8 cellular contexts compared by ENCODE assay signal in the genomic region with DNA sequence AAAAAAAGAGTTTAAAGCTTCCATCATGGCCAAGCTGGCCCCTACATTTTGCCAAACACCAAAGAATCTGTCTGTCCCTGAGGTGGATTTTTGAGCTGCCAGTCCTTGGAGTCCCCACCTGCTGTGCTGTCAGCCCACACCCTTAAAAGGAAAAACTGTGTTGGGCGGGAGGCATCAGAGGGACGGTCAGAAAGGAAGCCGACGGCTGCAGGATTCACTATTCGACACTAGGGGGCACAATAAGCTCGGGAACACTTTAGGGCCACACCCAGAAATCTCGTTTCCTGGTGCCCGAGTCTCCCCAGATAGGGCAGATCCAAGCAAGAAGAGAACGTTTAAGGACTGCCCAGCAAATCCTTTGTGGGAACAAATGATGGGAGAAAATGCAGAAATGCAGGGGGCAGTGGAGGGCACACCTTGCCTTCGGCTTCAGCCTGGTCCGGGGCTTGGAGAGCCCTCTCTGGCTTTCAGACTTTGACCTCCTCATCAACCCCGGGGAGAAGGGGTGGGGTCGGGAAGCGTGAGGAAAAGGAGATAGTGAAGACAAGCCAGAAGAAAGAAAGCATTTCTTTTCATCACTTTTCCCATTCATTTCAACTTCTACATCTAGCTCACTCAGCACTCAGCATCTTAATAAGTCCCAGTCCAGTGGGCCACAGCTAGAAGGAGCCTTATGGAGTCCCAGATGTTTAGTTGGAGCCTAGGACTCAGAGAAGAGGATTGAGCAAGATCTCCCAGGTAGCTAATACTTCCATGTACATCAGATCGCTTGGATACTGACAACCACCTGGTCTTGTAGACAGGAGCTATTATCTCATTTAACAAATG. TPM values are rescaled to one million over a fixed set of nuclear protein-coding genes. Genes with fewer than 3 reads are reported as not detected.
DNase-seq lines count a peak whose midpoint lies in the region; ATAC-seq and TF ChIP-seq lines count a peak whose summit lies in the region.

No MANE protein-coding gene starts in this region.

- peak; percentile 64 for ATAC-seq in GM19043 (IDR thresholded peaks at IDR 0.05; ENCODE audit: low read depth, unreplicated experiment)
- peak; percentile 55 for ATAC-seq in HG03521 (IDR thresholded peaks at IDR 0.05; ENCODE audit: unreplicated experiment)

- TF ChIP-seq RAD21 in liver (IDR thresholded peaks at IDR 0.05): peak; percentile 97 to 98

- DNase-seq in AG09319 (ENCODE audit: extremely low read depth, low read depth) (peak; percentile 81), NCI-H69 (lab: John Stamatoyannopoulos, UW) (peak; percentile 89), dermis blood vessel endothelial cell (peak; percentile 96)
- peak; percentile 72 for DNase-seq in activated CD4-positive, alpha-beta T cell treated with anti-CD3 and anti-CD28 coated beads, Interleukin-2, amount 50 U/mL, for 1 hour
- DNase-seq in stimulated activated CD4-positive, alpha-beta T cell treated with anti-CD3 and anti-CD28 coated beads, Interleukin-4, amount 100 ng/mL, for 1 hour: peak; percentile 67

- peak overlapping the region in 1 of 3 donors; percentile 5 for H3K4me3 ChIP-seq in liver (ENCODE audit: low read depth in 1 of 3, low read length in 3 of 3)

- TF ChIP-seq CTCF in AG09319 (IDR thresholded peaks at IDR 0.05; ENCODE audit: low read depth, low read length) (peak; percentile 91), liver (IDR thresholded peaks at IDR 0.05; ENCODE audit: low read depth, low read length, missing input control) (peak; percentile 96)

- 5% methylated on average over 15 of the region's 15 CpGs for WGBS in liver

- H3K36me3 ChIP-seq in liver (ENCODE audit: control insufficient read depth in 4 of 4, insufficient read depth in 3 of 4, low read depth in 1 of 4, low read length in 3 of 4): no peaks in the 10 kb centered on the region

- no peak overlapping the region for H3K27ac ChIP-seq in liver (ENCODE audit: low read depth in 1 of 2, low read length in 2 of 2)

- no peaks in the 10 kb centered on the region for H3K9me3 ChIP-seq in liver (ENCODE audit: control insufficient read depth in 4 of 4, low read length in 3 of 4)

- peaks cover 0 to 3% (median 0%) of the 10 kb centered on the region in 4 donors for H3K27me3 ChIP-seq in liver (ENCODE audit: control insufficient read depth in 4 of 4, insufficient read depth in 4 of 4, low read length in 3 of 4)

- peaks cover 0 to 13% (median 7%) of the 10 kb centered on the region in 4 donors for H3K4me1 ChIP-seq in liver (ENCODE audit: control insufficient read depth in 4 of 4, insufficient read depth in 4 of 4, low read length in 3 of 4)

- H3K9ac ChIP-seq in liver (ENCODE audit: low read depth in 1 of 2, low read length in 2 of 2): no peak overlapping the region

TF ChIP-seq in liver, 16 proteins besides CTCF, POLR2A, EP300 and RAD21:
- TF ChIP-seq, protein P1, sequence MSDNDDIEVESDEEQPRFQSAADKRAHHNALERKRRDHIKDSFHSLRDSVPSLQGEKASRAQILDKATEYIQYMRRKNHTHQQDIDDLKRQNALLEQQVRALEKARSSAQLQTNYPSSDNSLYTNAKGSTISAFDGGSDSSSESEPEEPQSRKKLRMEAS (IDR thresholded peaks at IDR 0.05): no peak
- peak in 1 of 2 donors; percentile 44 for TF ChIP-seq HNF4A (conservative IDR thresholded peaks at IDR 0.05)
TF ChIP-seq in liver: peak in this region for 1.

RNA-seq across cellular contexts. Expression of a gene that starts 5.0 kb away (rescaled TPM):
- total RNA-seq in dermis blood vessel endothelial cell (23.8 and 28.0 TPM in 2 replicates), liver (1 to 10 TPM; 2.6 to 4.4 TPM)
- polyA plus RNA-seq in liver: 1 to 10 TPM; 1.7 to 3.4 TPM
